In genomic region chr9:127508901-127509260, GRCh38 we compare ENCODE assay signal across 18 cellular contexts. TPM values are rescaled to one million over a fixed set of nuclear protein-coding genes. Genes with fewer than 3 reads are reported as not detected.
DNase-seq lines count a peak whose midpoint lies in the region; ATAC-seq, FAIRE-seq and TF ChIP-seq lines count a peak whose summit lies in the region.
"Had no signal": no experiment of that assay in that cellular context is flagged by ENCODE, and none has a peak within 500 bp of the region (broad histone marks: within the 10 kb centered on the region; RNA-seq: fewer than 3 reads in every experiment).

No MANE protein-coding gene starts in this region.

- no peaks in the 10 kb centered on the region for H3K4me1 ChIP-seq in lower lobe of right lung
- H3K4me1 ChIP-seq in stomach = peaks cover 5 to 50% (median 28%) of the 10 kb centered on the region in 4 donors

- DNase-seq in natural killer cell treated with Interleukin-12 subunit alpha and Interleukin-12 subunit beta and Interleukin-15 and Interleukin-18, amount 100 ng/mL, for 72 hours (ENCODE audit: low spot score) = peak; percentile 47
- DNase-seq in natural killer cell (no peak), lower lobe of right lung (no peak), stomach (no peak), mucosa of gallbladder (ENCODE audit: low spot score) (no peak), SKM-1 treated with dmso at 0.1 percent for 144 hours (lab: John Stamatoyannopoulos, UW; ENCODE audit: unreplicated experiment) (no peak), GM12892 (ENCODE audit: insufficient read length) (no peak)
- DNase-seq: CD4-positive, alpha-beta memory T cell; DMS153; GDM1; NCI-H1105 treated with DMSO at 0.1 percent for 48 hours; NCI-H1694; NCI-H2081 treated with DMSO at 0.1 percent for 48 hours; OCI-M1 had no signal

- no peaks in the 10 kb centered on the region for H3K4me1 Mint-ChIP-seq in natural killer cell treated with Interleukin-12 subunit alpha and Interleukin-12 subunit beta and Interleukin-15 and Interleukin-18, amount 100 ng/mL, for 72 hours (ENCODE audit: low read depth in 2 of 2)
- no peaks in the 10 kb centered on the region for H3K4me1 Mint-ChIP-seq in natural killer cell

- TF ChIP-seq CTCF in natural killer cell (IDR thresholded peaks at IDR 0.05) (no peak), lower lobe of right lung (IDR thresholded peaks at IDR 0.05) (no peak), stomach (IDR thresholded peaks at IDR 0.05) (no peak)

- peaks cover 95% of the 10 kb centered on the region for H3K36me3 ChIP-seq in lower lobe of right lung
- peaks cover 60 to 99% (median 97%) of the 10 kb centered on the region in 4 donors for H3K36me3 ChIP-seq in stomach

- H3K27me3 ChIP-seq in lower lobe of right lung (ENCODE audit: low read depth) (no peaks in the 10 kb centered on the region), stomach (no peaks in the 10 kb centered on the region)

- H3K27ac Mint-ChIP-seq in natural killer cell treated with Interleukin-12 subunit alpha and Interleukin-12 subunit beta and Interleukin-15 and Interleukin-18, amount 100 ng/mL, for 72 hours = no peak overlapping the region
- no peak overlapping the region for H3K27ac Mint-ChIP-seq in natural killer cell
- H3K27ac Mint-ChIP-seq: CD4-positive, alpha-beta memory T cell; GM23338 had no signal

- no peaks in the 10 kb centered on the region for H3K27me3 Mint-ChIP-seq in natural killer cell treated with Interleukin-12 subunit alpha and Interleukin-12 subunit beta and Interleukin-15 and Interleukin-18, amount 100 ng/mL, for 72 hours
- no peaks in the 10 kb centered on the region for H3K27me3 Mint-ChIP-seq in natural killer cell (ENCODE audit: low read depth in 2 of 2)
- H3K27me3 Mint-ChIP-seq: CD4-positive, alpha-beta memory T cell had no signal

- FAIRE-seq in GM12892 (lab: Jason Lieb, UNC) = no peak
- FAIRE-seq: A204.1 had no signal

- H3K4me3 ChIP-seq in lower lobe of right lung = no peak overlapping the region
- no peak overlapping the region for H3K4me3 ChIP-seq in stomach
- H3K4me3 ChIP-seq: GM23338 had no signal

- WGBS in stomach, 5 donors = 86 to 93% (median 90%) methylated on average over 8 to 19 of the region's 19 CpGs

- H3K4me3 Mint-ChIP-seq in natural killer cell treated with Interleukin-12 subunit alpha and Interleukin-12 subunit beta and Interleukin-15 and Interleukin-18, amount 100 ng/mL, for 72 hours = no peak overlapping the region
- H3K4me3 Mint-ChIP-seq in natural killer cell = no peak overlapping the region
- H3K4me3 Mint-ChIP-seq: CD4-positive, alpha-beta memory T cell; GM23338 had no signal

- no peaks in the 10 kb centered on the region for H3K36me3 Mint-ChIP-seq in natural killer cell treated with Interleukin-12 subunit alpha and Interleukin-12 subunit beta and Interleukin-15 and Interleukin-18, amount 100 ng/mL, for 72 hours
- H3K36me3 Mint-ChIP-seq in natural killer cell = no peaks in the 10 kb centered on the region

- no peaks in the 10 kb centered on the region for H3K9me3 ChIP-seq in lower lobe of right lung
- H3K9me3 ChIP-seq in stomach = no peaks in the 10 kb centered on the region

- TF ChIP-seq POLR2A in stomach (IDR thresholded peaks at IDR 0.05) (no peak), GM12892 (IDR thresholded peaks at IDR 0.05; ENCODE audit: low read depth, low read length) (no peak)

- intact Hi-C loops in natural killer cell (cut with micrococcal nuclease) (loop anchor here (10.0 kb wide), 1 partner anchor 356 kb away; no protein-coding TSS in a partner anchor), lower lobe of right lung (cut with DNase I) (no loop called here), stomach (cut with DNase I; ENCODE audit: low total_unique reads) (no loop called here)

- H3K27ac ChIP-seq in lower lobe of right lung (peak overlapping the region; percentile 60), stomach (peak overlapping the region in 4 of 5 donors; percentile 63 to 72 (median 69))

- no peak for ATAC-seq in natural killer cell treated with Interleukin-12 subunit alpha and Interleukin-12 subunit beta and Interleukin-15 and Interleukin-18, amount 100 ng/mL, for 72 hours
- ATAC-seq in natural killer cell = no peak
- no peak for ATAC-seq in lower lobe of right lung
- ATAC-seq in activated CD4-positive, CD25-positive, alpha-beta regulatory T cell treated with anti-CD3 and anti-CD28 coated beads, Interleukin-2, amount 50 U/mL, for 24 hours = no peak
- ATAC-seq: GM23338, HCT116 had no signal

- no peaks in the 10 kb centered on the region for H3K9me3 Mint-ChIP-seq in natural killer cell treated with Interleukin-12 subunit alpha and Interleukin-12 subunit beta and Interleukin-15 and Interleukin-18, amount 100 ng/mL, for 72 hours
- H3K9me3 Mint-ChIP-seq in natural killer cell = no peaks in the 10 kb centered on the region
- H3K9me3 Mint-ChIP-seq: GM23338 had no signal

- no peak for TF ChIP-seq EP300 in stomach (IDR thresholded peaks at IDR 0.05)

RNA-seq across cellular contexts. Expression of gene LRSAM1, which starts 57.6 kb away (rescaled TPM):
- 10 to 100 TPM; 17.5 to 34.4 TPM for total RNA-seq in natural killer cell treated with Interleukin-12 subunit alpha and Interleukin-12 subunit beta and Interleukin-15 and Interleukin-18, amount 100 ng/mL, for 72 hours
- total RNA-seq in natural killer cell (10 to 100 TPM; 17.4 to 24.6 (median 20.7) TPM), lower lobe of right lung (25.9 TPM), stomach (100 to 1,000 TPM in 1 of 5 donors, 10 to 100 TPM in 3, 1 to 10 TPM in 1; 7.2 to 138 (median 28.6) TPM), mucosa of gallbladder (30.1 TPM)
- 10 to 100 TPM; 12.8 to 15.0 (median 13.0) TPM for polyA plus RNA-seq in stomach
- polyA plus RNA-seq in GM12892 (2012; ENCODE audit: missing spikeins) = 11.2 TPM

RNA-seq across cellular contexts. Expression of gene RPL12, which starts 57.7 kb away (rescaled TPM):
- total RNA-seq in natural killer cell treated with Interleukin-12 subunit alpha and Interleukin-12 subunit beta and Interleukin-15 and Interleukin-18, amount 100 ng/mL, for 72 hours = 1,000 to 10,000 TPM in 1 of 2 donors, 100 to 1,000 TPM in 1; 698 to 1,282 TPM
- 100 to 1,000 TPM; 561 to 770 (median 724) TPM for total RNA-seq in natural killer cell
- total RNA-seq in lower lobe of right lung = 1,018 TPM
- 1,000 to 10,000 TPM in 4 of 5 donors, 100 to 1,000 TPM in 1; 187 to 1,693 (median 1,211) TPM for total RNA-seq in stomach
- 1,000 to 10,000 TPM; 3,146 to 4,806 (median 4,080) TPM for polyA plus RNA-seq in stomach
- total RNA-seq in mucosa of gallbladder = 764 TPM
- polyA plus RNA-seq in GM12892 (2012; ENCODE audit: missing spikeins) = 4,522 TPM
